In genomic region chr12:127773520-127773919, GRCh38 we compare ENCODE assay signal across 14 cellular contexts.
A peak's percentile ranks its signal among the peaks of the same experiment; 100 is the strongest.
DNase-seq lines count a peak whose midpoint lies in the region; ATAC-seq and TF ChIP-seq lines count a peak whose summit lies in the region.
"Had no signal": no experiment of that assay in that cellular context is flagged by ENCODE, and none has a peak within 500 bp of the region (broad histone marks: within the 10 kb centered on the region; RNA-seq: fewer than 3 reads in every experiment).

No MANE protein-coding gene starts in this region.

- in situ Hi-C loops in astrocyte of the spinal cord (cut with HindIII; ENCODE audit: low sequenced_read_pairs): no loop called here

- ATAC-seq in HG03045 (IDR thresholded peaks at IDR 0.05; ENCODE audit: unreplicated experiment): no peak
- ATAC-seq in GM19467 (IDR thresholded peaks at IDR 0.05; ENCODE audit: unreplicated experiment): no peak
- ATAC-seq in GM19463 (IDR thresholded peaks at IDR 0.05; ENCODE audit: unreplicated experiment): no peak
- ATAC-seq: activated T-cell treated with anti-CD3 and anti-CD28 coated beads, Interleukin-2, amount 50 U/mL, for 72 hours; gastroesophageal sphincter; left colon; natural killer cell had no signal

- TF ChIP-seq CTCF in astrocyte of the spinal cord (IDR thresholded peaks at IDR 0.05; ENCODE audit: low read depth, low read length) (peak; percentile 11), retinal pigment epithelial cell (conservative IDR thresholded peaks at IDR 0.05; ENCODE audit: low read depth, low read length) (peak; percentile 43)

- DNase-seq in HT-29 (ENCODE audit: low spot score): peak; percentile 45
- peak; percentile 67 for DNase-seq in NCI-H526 treated with DMSO at 0.1 percent for 48 hours (lab: John Stamatoyannopoulos, UW)
- DNase-seq in astrocyte of the spinal cord (ENCODE audit: low read depth, low spot score): no peak
- no peak for DNase-seq in retinal pigment epithelial cell (ENCODE audit: low read depth)
- DNase-seq: activated CD4-positive, alpha-beta T cell treated with anti-CD3 and anti-CD28 coated beads for 4 hours; activated T-cell treated with anti-CD3 and anti-CD28 coated beads, Interleukin-2, amount 50 U/mL, for 72 hours; CD4-positive, alpha-beta memory T cell; left colon; natural killer cell; testis had no signal

- H3K4me3 ChIP-seq in astrocyte of the spinal cord (ENCODE audit: low read depth, low read length): no peak overlapping the region
- H3K4me3 ChIP-seq in retinal pigment epithelial cell (ENCODE audit: low read length): no peak overlapping the region
- H3K4me3 ChIP-seq: gastroesophageal sphincter, testis had no signal

Comparison
In these comparisons a context has a peak if more than half of its experiments do, and no peak if none do; other contexts are left out.
1. DNase-seq: peak in HT-29 (single experiment) and NCI-H526 treated with DMSO at 0.1 percent for 48 hours (single experiment); none in astrocyte of the spinal cord (single experiment) and retinal pigment epithelial cell (single experiment).